In genomic region chr2:212154392-212154791, GRCh38 we compare ENCODE assay signal across 1 cellular context.
TF ChIP-seq lines count a peak whose summit lies in the region.

No MANE protein-coding gene starts in this region.

TF ChIP-seq in HEK293, 187 proteins besides CTCF, POLR2A, EP300 and RAD21 (continued from another document):
- TF ChIP-seq ZNF518A (tag by site-specific recombination; conservative IDR thresholded peaks at IDR 0.05; ENCODE audit: low read depth), result no peak
- TF ChIP-seq ZNF664 (tag by site-specific recombination; IDR thresholded peaks at IDR 0.05), result no peak
- TF ChIP-seq YY2 (tag by site-specific recombination; IDR thresholded peaks at IDR 0.05), result no peak
- TF ChIP-seq ZNF18 (tag by site-specific recombination; IDR thresholded peaks at IDR 0.05), result no peak
- no peak for TF ChIP-seq ZFP37 (tag by site-specific recombination; IDR thresholded peaks at IDR 0.05)
- TF ChIP-seq ZFHX2 (tag by site-specific recombination; conservative IDR thresholded peaks at IDR 0.05), result no peak
- TF ChIP-seq TSHZ1 (tag by site-specific recombination; IDR thresholded peaks at IDR 0.05; ENCODE audit: borderline replicate concordance), result no peak
